8 cellular contexts compared by ENCODE assay signal in the genomic region with DNA sequence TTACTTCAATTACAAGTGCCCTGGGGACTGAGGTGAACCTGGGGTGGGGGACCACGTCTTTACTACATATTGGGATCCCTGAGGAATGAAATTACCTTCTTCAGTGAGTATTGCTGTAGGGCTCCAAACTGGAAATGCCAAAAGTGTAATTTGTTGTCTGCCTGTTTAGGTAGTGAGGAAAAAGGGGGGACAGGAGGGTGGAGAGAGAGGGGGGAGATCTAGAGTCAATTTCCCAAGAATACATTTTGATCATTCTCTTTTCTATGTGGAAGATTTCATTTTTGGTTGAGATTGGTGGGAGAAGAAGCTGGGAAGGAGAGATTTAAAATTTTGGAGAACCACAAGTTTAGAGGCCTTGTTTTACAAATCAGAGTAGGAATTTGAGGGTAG.
DNase-seq lines count a peak whose midpoint lies in the region; ATAC-seq, FAIRE-seq and TF ChIP-seq lines count a peak whose summit lies in the region.

No MANE protein-coding gene starts in this region.

- RAD21 ChIA-PET in GM12878 (lab: Charles Lee; ENCODE audit: unreplicated experiment), result interaction anchor here (0.8 to 10.8 kb wide), 7 partner anchors 9 to 148 kb away, joined by 3 to 195 read pairs (median 36); no protein-coding TSS in a partner anchor

- CTCF ChIA-PET in activated naive CD4-positive, alpha-beta T cell treated with anti-CD3 and anti-CD28 coated beads for 36 hours (lab: Charles Lee), result interaction anchor here (0.9 to 7.5 kb wide), 2 partner anchors 16 to 147 kb away, joined by 3 to 68 read pairs; no protein-coding TSS in a partner anchor
- CTCF ChIA-PET in GM12878 (lab: Yijun Ruan, JAX), result interaction anchor here (1.1 to 2.2 kb wide), 3 partner anchors 10 to 95 kb away, joined by 3 to 10 read pairs (median 3); no protein-coding TSS in a partner anchor

- no peak overlapping the region for H3K27ac ChIP-seq in GM12878 (ENCODE audit: control insufficient read depth, insufficient read depth)
- H3K27ac ChIP-seq in lung (ENCODE audit: low read depth in 1 of 2, low read length in 1 of 2), result peak overlapping the region; percentile 82 to 86
- H3K27ac ChIP-seq in thyroid gland, result peak overlapping the region; percentile 54 to 96 (median 95)

- TF ChIP-seq CTCF in GM12878 (IDR thresholded peaks at IDR 0.05 in 2 of 3, conservative IDR thresholded peaks at IDR 0.05 in 1 of 3; ENCODE audit: control insufficient read depth in 2 of 3, extremely low read depth in 1 of 3, insufficient read depth in 1 of 3, low read depth in 3 of 3, low read length in 3 of 3) (no peak), lung (IDR thresholded peaks at IDR 0.05; ENCODE audit: control extremely low read depth, extremely low read depth) (no peak), thyroid gland (IDR thresholded peaks at IDR 0.05) (no peak)

- SMC1A ChIA-PET in GM12878 (lab: Charles Lee; ENCODE audit: uncharacterized antibody, unreplicated experiment), result interaction anchor here (1.4 to 21.8 kb wide), 6 partner anchors 10 to 76 kb away, joined by 4 to 569 read pairs (median 31); no protein-coding TSS in a partner anchor

- H3K36me3 Mint-ChIP-seq in activated naive CD4-positive, alpha-beta T cell treated with anti-CD3 and anti-CD28 coated beads for 36 hours (ENCODE audit: low read depth), result peaks cover 20% of the 10 kb centered on the region

- intact Hi-C loops in activated naive CD4-positive, alpha-beta T cell treated with anti-CD3 and anti-CD28 coated beads for 36 hours (cut with micrococcal nuclease), result loop anchor here (1.0 to 5.0 kb wide), 5 partner anchors 11 to 1060 kb away; a partner anchor contains a TSS
- intact Hi-C loops in GM12878 (cut with micrococcal nuclease; ENCODE audit: unreplicated experiment), result no loop called here
- intact Hi-C loops in thyroid gland (cut with DNase I), result no loop called here

- no peaks in the 10 kb centered on the region for H3K9me3 ChIP-seq in GM12878 (replicated peaks; ENCODE audit: control insufficient read depth, insufficient read depth, low read length)
- no peaks in the 10 kb centered on the region for H3K9me3 ChIP-seq in lung (ENCODE audit: control insufficient read depth in 2 of 2, insufficient read depth in 1 of 2, low read length in 1 of 2)
- H3K9me3 ChIP-seq in thyroid gland, result no peaks in the 10 kb centered on the region

- peaks cover 38% of the 10 kb centered on the region for H3K4me1 Mint-ChIP-seq in activated naive CD4-positive, alpha-beta T cell treated with anti-CD3 and anti-CD28 coated beads for 36 hours (ENCODE audit: low read depth)

- peaks cover 13% of the 10 kb centered on the region for H3K4me1 ChIP-seq in GM12878 (ENCODE audit: control insufficient read depth, insufficient read depth, low read length)
- H3K4me1 ChIP-seq in lung (ENCODE audit: control insufficient read depth in 2 of 2, insufficient read depth in 2 of 2, low read length in 2 of 2), result peaks cover 19 to 57% of the 10 kb centered on the region in 2 donors
- H3K4me1 ChIP-seq in thyroid gland, result peaks cover 44 to 75% of the 10 kb centered on the region in 2 donors

- H3K4me3 Mint-ChIP-seq in activated naive CD4-positive, alpha-beta T cell treated with anti-CD3 and anti-CD28 coated beads for 36 hours, result peak overlapping the region; percentile 87

- 85% methylated on average over 1 of the region's 1 CpG for WGBS in GM12878 (ENCODE audit: insufficient coverage, insufficient replicate concordance, low lambda C conversion rate, missing lambda C conversion rate)
- 56 to 74% methylated on average over 1 of the region's 1 CpG for WGBS in lung, 2 donors
- 56 to 67% methylated on average over 1 of the region's 1 CpG for WGBS in thyroid gland, 2 donors

- TF ChIP-seq POLR2A in GM12878 (IDR thresholded peaks at IDR 0.05; ENCODE audit: low read depth, low read length), result no peak
- TF ChIP-seq POLR2A in thyroid gland (IDR thresholded peaks at IDR 0.05), result no peak

- TF ChIP-seq RAD21 in GM12878 (IDR thresholded peaks at IDR 0.05; ENCODE audit: insufficient read depth, low read depth, low read length), result no peak

- H3K27me3 ChIP-seq in GM12878 (replicated peaks in 1 of 2; ENCODE audit: control insufficient read depth in 2 of 2, insufficient read depth in 2 of 2, low read length in 1 of 2) (no peaks in the 10 kb centered on the region), lung (ENCODE audit: control insufficient read depth, insufficient read depth) (no peaks in the 10 kb centered on the region), thyroid gland (no peaks in the 10 kb centered on the region)

- DNase-seq in activated naive CD4-positive, alpha-beta T cell treated with anti-CD3 and anti-CD28 coated beads for 36 hours, result no peak
- DNase-seq in activated naive CD4-positive, alpha-beta T cell (lab: John Stamatoyannopoulos, UW), result no peak
- DNase-seq in GM12878 (ENCODE audit: low read depth, low spot score) (no peak), lung (ENCODE audit: low spot score) (no peak), thyroid gland (no peak), GOT3 (lab: John Stamatoyannopoulos, UW) (no peak)
- DNase-seq in stimulated activated CD4-positive, alpha-beta T cell treated with anti-CD3 and anti-CD28 coated beads, Interleukin-2, amount 100 ng/mL, for 24 hours, result no peak

- H2AFZ ChIP-seq in GM12878 (ENCODE audit: control insufficient read depth, low read depth, low read length), result no peak overlapping the region

- in situ Hi-C loops in GM12878 (cut with MboI), result no loop called here

- no peaks in the 10 kb centered on the region for H3K36me3 ChIP-seq in GM12878 (ENCODE audit: control insufficient read depth in 2 of 2, insufficient read depth in 2 of 2, low read length in 1 of 2)
- no peaks in the 10 kb centered on the region for H3K36me3 ChIP-seq in lung (ENCODE audit: control insufficient read depth in 2 of 2, insufficient read depth in 2 of 2, low read length in 2 of 2)
- no peaks in the 10 kb centered on the region for H3K36me3 ChIP-seq in thyroid gland

- peaks cover 45% of the 10 kb centered on the region for H3K79me2 ChIP-seq in GM12878 (ENCODE audit: control insufficient read depth, insufficient read depth, low read length)

- H3K9ac ChIP-seq in GM12878 (ENCODE audit: control insufficient read depth, insufficient read depth, low read length), result peak overlapping the region; percentile 85

- no peak for FAIRE-seq in GM12878 (lab: Jason Lieb, UNC)

- peak overlapping the region; percentile 68 for H3K27ac Mint-ChIP-seq in activated naive CD4-positive, alpha-beta T cell treated with anti-CD3 and anti-CD28 coated beads for 36 hours

- no peaks in the 10 kb centered on the region for H3K9me3 Mint-ChIP-seq in activated naive CD4-positive, alpha-beta T cell treated with anti-CD3 and anti-CD28 coated beads for 36 hours

- no TSS peak for BruUV-seq in GM12878 (replicated peaks; lab: Mats Ljungman, UMichigan)

- TF ChIP-seq EP300 in GM12878 (IDR thresholded peaks at IDR 0.05; ENCODE audit: borderline replicate concordance in 1 of 2, control insufficient read depth in 1 of 2, low read depth in 2 of 2, low read length in 2 of 2), result no peak

- peak overlapping the region; percentile 91 for H3K4me2 ChIP-seq in GM12878 (ENCODE audit: control insufficient read depth, insufficient read depth)

- ATAC-seq in GM12878 (no peak), lung (ENCODE audit: insufficient read depth, low FRiP score) (no peak), GM21723 (IDR thresholded peaks at IDR 0.05; ENCODE audit: unreplicated experiment) (no peak)

- H3K27me3 Mint-ChIP-seq in activated naive CD4-positive, alpha-beta T cell treated with anti-CD3 and anti-CD28 coated beads for 36 hours (ENCODE audit: low read depth), result no peaks in the 10 kb centered on the region

- H3K4me3 ChIP-seq in GM12878 (peak overlapping the region; percentile 99; the same call in 1 of the 2 replicates), lung (no peak overlapping the region), thyroid gland (replicated peaks in 1 of 3) (peak overlapping the region in 1 of 3 donors; percentile 59)

- no peaks in the 10 kb centered on the region for H4K20me1 ChIP-seq in GM12878 (ENCODE audit: control insufficient read depth, insufficient read depth)

- POLR2A ChIA-PET in GM12878 (lab: Charles Lee), result interaction anchor here (1.1 to 14.4 kb wide), 3 partner anchors 17 to 44 kb away, joined by 5 to 504 read pairs (median 43); no protein-coding TSS in a partner anchor

TF ChIP-seq in GM12878, 131 proteins besides CTCF, POLR2A, EP300 and RAD21 (continues in another document):
- TF ChIP-seq, protein P1, sequence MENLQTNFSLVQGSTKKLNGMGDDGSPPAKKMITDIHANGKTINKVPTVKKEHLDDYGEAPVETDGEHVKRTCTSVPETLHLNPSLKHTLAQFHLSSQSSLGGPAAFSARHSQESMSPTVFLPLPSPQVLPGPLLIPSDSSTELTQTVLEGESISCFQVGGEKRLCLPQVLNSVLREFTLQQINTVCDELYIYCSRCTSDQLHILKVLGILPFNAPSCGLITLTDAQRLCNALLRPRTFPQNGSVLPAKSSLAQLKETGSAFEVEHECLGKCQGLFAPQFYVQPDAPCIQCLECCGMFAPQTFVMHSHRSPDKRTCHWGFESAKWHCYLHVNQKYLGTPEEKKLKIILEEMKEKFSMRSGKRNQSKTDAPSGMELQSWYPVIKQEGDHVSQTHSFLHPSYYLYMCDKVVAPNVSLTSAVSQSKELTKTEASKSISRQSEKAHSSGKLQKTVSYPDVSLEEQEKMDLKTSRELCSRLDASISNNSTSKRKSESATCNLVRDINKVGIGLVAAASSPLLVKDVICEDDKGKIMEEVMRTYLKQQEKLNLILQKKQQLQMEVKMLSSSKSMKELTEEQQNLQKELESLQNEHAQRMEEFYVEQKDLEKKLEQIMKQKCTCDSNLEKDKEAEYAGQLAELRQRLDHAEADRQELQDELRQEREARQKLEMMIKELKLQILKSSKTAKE (IDR thresholded peaks at IDR 0.05; ENCODE audit: low read depth, poor library complexity, severe bottlenecking), result peak; percentile 4
- TF ChIP-seq MTA2 (IDR thresholded peaks at IDR 0.05; ENCODE audit: low read depth), result 0 out of 2 replicates have a peak, but pooled peaks have one; percentile 23
- TF ChIP-seq, protein P2, sequence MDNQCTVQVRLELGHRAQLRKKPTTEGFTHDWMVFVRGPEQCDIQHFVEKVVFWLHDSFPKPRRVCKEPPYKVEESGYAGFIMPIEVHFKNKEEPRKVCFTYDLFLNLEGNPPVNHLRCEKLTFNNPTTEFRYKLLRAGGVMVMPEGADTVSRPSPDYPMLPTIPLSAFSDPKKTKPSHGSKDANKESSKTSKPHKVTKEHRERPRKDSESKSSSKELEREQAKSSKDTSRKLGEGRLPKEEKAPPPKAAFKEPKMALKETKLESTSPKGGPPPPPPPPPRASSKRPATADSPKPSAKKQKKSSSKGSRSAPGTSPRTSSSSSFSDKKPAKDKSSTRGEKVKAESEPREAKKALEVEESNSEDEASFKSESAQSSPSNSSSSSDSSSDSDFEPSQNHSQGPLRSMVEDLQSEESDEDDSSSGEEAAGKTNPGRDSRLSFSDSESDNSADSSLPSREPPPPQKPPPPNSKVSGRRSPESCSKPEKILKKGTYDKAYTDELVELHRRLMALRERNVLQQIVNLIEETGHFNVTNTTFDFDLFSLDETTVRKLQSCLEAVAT (IDR thresholded peaks at IDR 0.05), result peak; percentile 30; the same call in 1 of the 2 replicates
